ENCODE assay signal across 21 cellular contexts in genomic region chr4:139642364-139642763, GRCh38. TPM values are rescaled to one million over a fixed set of nuclear protein-coding genes. Genes with fewer than 3 reads are reported as not detected.
DNase-seq lines count a peak whose midpoint lies in the region; ATAC-seq and TF ChIP-seq lines count a peak whose summit lies in the region.
"Had no signal": no experiment of that assay in that cellular context is flagged by ENCODE, and none has a peak within 500 bp of the region (broad histone marks: within the 10 kb centered on the region; RNA-seq: fewer than 3 reads in every experiment).

No MANE protein-coding gene starts in this region.

- no peak overlapping the region for H2AK5ac ChIP-seq in mesenchymal stem cell (ENCODE audit: low read length, severe bottlenecking)

- H3K27me3 Mint-ChIP-seq in Calu3 (ENCODE audit: unreplicated experiment): no peaks in the 10 kb centered on the region
- peaks cover 2% of the 10 kb centered on the region for H3K27me3 Mint-ChIP-seq in neural progenitor cell (ENCODE audit: insufficient read depth, low read depth)
- H3K27me3 Mint-ChIP-seq: progenitor cell of endocrine pancreas had no signal

- H3K4me3 ChIP-seq in mesenchymal stem cell (ENCODE audit: insufficient read depth in 1 of 2, low read depth in 1 of 2, low read length in 2 of 2): no peak overlapping the region
- H3K4me3 ChIP-seq in neural progenitor cell: no peak overlapping the region
- H3K4me3 ChIP-seq: ascending aorta, GM12878, MG63 had no signal

- H2BK15ac ChIP-seq in mesenchymal stem cell (ENCODE audit: low read depth, poor library complexity, severe bottlenecking): no peak overlapping the region

- peak overlapping the region; percentile 94 for H3K27ac ChIP-seq in epithelial cell of prostate
- H3K27ac ChIP-seq in mesenchymal stem cell (ENCODE audit: low read length, poor library complexity, severe bottlenecking): peak overlapping the region; percentile 82
- no peak overlapping the region for H3K27ac ChIP-seq in neural progenitor cell
- H3K27ac ChIP-seq: ascending aorta had no signal

- ATAC-seq in HG02678 (IDR thresholded peaks at IDR 0.05; ENCODE audit: unreplicated experiment): no peak
- ATAC-seq: GM12878 had no signal

- H3K36me3 ChIP-seq in mesenchymal stem cell (ENCODE audit: control insufficient read depth in 1 of 2, insufficient read depth in 2 of 2, low read depth in 1 of 2, low read length in 2 of 2) (no peaks in the 10 kb centered on the region), neural progenitor cell (no peaks in the 10 kb centered on the region)
- H3K36me3 ChIP-seq: ascending aorta, BE2C, MG63 had no signal

- no peak overlapping the region for H3K18ac ChIP-seq in mesenchymal stem cell (ENCODE audit: low read depth in 1 of 2, low read length in 2 of 2)

- H3K4me1 Mint-ChIP-seq in Calu3 (ENCODE audit: low read depth, unreplicated experiment) (peaks cover 59% of the 10 kb centered on the region), neural progenitor cell (no peaks in the 10 kb centered on the region)

- H3K27me3 ChIP-seq in mesenchymal stem cell (ENCODE audit: control insufficient read depth in 1 of 2, insufficient read depth in 1 of 2, low read length in 2 of 2): peaks cover 0 to 2% of the 10 kb centered on the region in 2 experiments
- no peaks in the 10 kb centered on the region for H3K27me3 ChIP-seq in neural progenitor cell
- H3K27me3 ChIP-seq: ascending aorta, BE2C, MG63 had no signal

- H3K79me1 ChIP-seq in mesenchymal stem cell (replicated peaks; ENCODE audit: low read length, poor library complexity, severe bottlenecking): no peaks in the 10 kb centered on the region

- H3K9ac ChIP-seq in mesenchymal stem cell (ENCODE audit: low read length) (no peak overlapping the region), neural progenitor cell (no peak overlapping the region)

- TF ChIP-seq CTCF in Calu3 (IDR thresholded peaks at IDR 0.05; ENCODE audit: unreplicated experiment): no peak
- TF ChIP-seq CTCF in neural progenitor cell (IDR thresholded peaks at IDR 0.05): no peak

- H2AFZ ChIP-seq in mesenchymal stem cell (ENCODE audit: low read depth, low read length) (no peak overlapping the region), neural progenitor cell (replicated peaks) (no peak overlapping the region)

- H3K4me2 ChIP-seq in mesenchymal stem cell (ENCODE audit: low read length, poor library complexity, severe bottlenecking) (no peak overlapping the region), neural progenitor cell (no peak overlapping the region)

- no peak overlapping the region for H2BK120ac ChIP-seq in mesenchymal stem cell (ENCODE audit: low read depth, low read length)

- CTCF ChIA-PET in Calu3 (lab: Charles Lee): no interaction called here

- no peaks in the 10 kb centered on the region for H4K20me1 ChIP-seq in neural progenitor cell (ENCODE audit: low read depth)

- H3K79me2 ChIP-seq in neural progenitor cell (ENCODE audit: low read depth): no peaks in the 10 kb centered on the region

- H3F3A ChIP-seq in neural progenitor cell (ENCODE audit: low read depth): no peaks in the 10 kb centered on the region

- H3K23ac ChIP-seq in mesenchymal stem cell (ENCODE audit: low read length in 2 of 2): no peak overlapping the region

- H2BK5ac ChIP-seq in mesenchymal stem cell (ENCODE audit: low read depth, low read length, poor library complexity, severe bottlenecking): peak overlapping the region; percentile 83

- H3K27ac Mint-ChIP-seq in Calu3 (ENCODE audit: unreplicated experiment) (peak overlapping the region; percentile 87), neural progenitor cell (no peak overlapping the region)
- H3K27ac Mint-ChIP-seq: activated CD4-positive, alpha-beta memory T cell treated with anti-CD3 and anti-CD28 coated beads for 36 hours; activated naive CD4-positive, alpha-beta T cell treated with anti-CD3 and anti-CD28 coated beads for 36 hours; natural killer cell treated with Interleukin-12 subunit alpha and Interleukin-12 subunit beta and Interleukin-15 and Interleukin-18, amount 100 ng/mL, for 72 hours; progenitor cell of endocrine pancreas had no signal

- no peak overlapping the region for H2BK12ac ChIP-seq in mesenchymal stem cell (ENCODE audit: low read length in 2 of 2)

- WGBS in mesenchymal stem cell: 75% methylated on average over 2 of the region's 2 CpGs

- H3K36me3 Mint-ChIP-seq in Calu3 (ENCODE audit: insufficient read depth, unreplicated experiment) (peaks cover 13% of the 10 kb centered on the region), neural progenitor cell (peaks cover 4% of the 10 kb centered on the region)
- H3K36me3 Mint-ChIP-seq: activated CD4-positive, alpha-beta memory T cell treated with anti-CD3 and anti-CD28 coated beads for 36 hours had no signal

- H4K8ac ChIP-seq in mesenchymal stem cell (ENCODE audit: low read length): no peak overlapping the region

- H4K91ac ChIP-seq in mesenchymal stem cell (ENCODE audit: low read length): no peak overlapping the region

- H3K4me1 ChIP-seq in mesenchymal stem cell (ENCODE audit: control insufficient read depth, insufficient read depth, low read depth, low read length): peaks cover 10% of the 10 kb centered on the region
- no peaks in the 10 kb centered on the region for H3K4me1 ChIP-seq in neural progenitor cell
- H3K4me1 ChIP-seq: ascending aorta, BE2C had no signal

- H3K9me3 ChIP-seq in mesenchymal stem cell (ENCODE audit: control insufficient read depth, low read length): peaks cover 21% of the 10 kb centered on the region
- H3K9me3 ChIP-seq in neural progenitor cell (ENCODE audit: low read depth): no peaks in the 10 kb centered on the region

- no peak overlapping the region for H3K4ac ChIP-seq in mesenchymal stem cell (ENCODE audit: low read depth in 1 of 2, low read length in 2 of 2)

- intact Hi-C loops in Calu3 (cut with micrococcal nuclease; ENCODE audit: unreplicated experiment): no loop called here

- DNase-seq in Calu3 (no peak), NCI-H226 (peak; percentile 65), epithelial cell of prostate (ENCODE audit: low read depth, low spot score) (no peak), mesenchymal stem cell (peak; percentile 72), neural progenitor cell (ENCODE audit: low spot score) (no peak), T-helper 1 cell (no peak)
- DNase-seq in activated naive CD4-positive, alpha-beta T cell (lab: John Stamatoyannopoulos, UW): no peak
- DNase-seq: activated CD4-positive, alpha-beta memory T cell treated with anti-CD3 and anti-CD28 coated beads for 36 hours; activated naive CD4-positive, alpha-beta T cell treated with anti-CD3 and anti-CD28 coated beads for 36 hours; activated T-cell treated with anti-CD3 and anti-CD28 coated beads, Interleukin-2, amount 50 U/mL, for 1 hour; BE2C; cortex of kidney; MG63; NCI-H187; RPMI8226; stimulated activated CD4-positive, alpha-beta T cell treated with anti-CD3 and anti-CD28 coated beads, Interleukin-12 subunit alpha, Interleukin-12 subunit beta, amount 100 ng/mL, for 4 hours had no signal

- H3K14ac ChIP-seq in mesenchymal stem cell (ENCODE audit: low read length in 2 of 2): no peak overlapping the region

- H3K4me3 Mint-ChIP-seq in Calu3 (ENCODE audit: low read depth, unreplicated experiment) (no peak overlapping the region), neural progenitor cell (no peak overlapping the region)
- H3K4me3 Mint-ChIP-seq: activated CD4-positive, alpha-beta memory T cell treated with anti-CD3 and anti-CD28 coated beads for 36 hours; activated naive CD4-positive, alpha-beta T cell treated with anti-CD3 and anti-CD28 coated beads for 36 hours; natural killer cell treated with Interleukin-12 subunit alpha and Interleukin-12 subunit beta and Interleukin-15 and Interleukin-18, amount 100 ng/mL, for 72 hours had no signal

- H3K9me3 Mint-ChIP-seq in Calu3 (ENCODE audit: low read depth, unreplicated experiment) (no peaks in the 10 kb centered on the region), neural progenitor cell (peaks cover 13% of the 10 kb centered on the region)

- no TSS peak for BruUV-seq in Calu3 (replicated peaks; lab: Mats Ljungman, UMichigan)

RNA-seq across cellular contexts. Expression of gene MGST2, which starts 23.3 kb away (rescaled TPM):
- 31.9 and 33.7 TPM in 2 replicates for total RNA-seq in Calu3 (2022)
- polyA plus RNA-seq in mesenchymal stem cell (2013, experiment 1 of 2): 48.1 TPM
- polyA plus RNA-seq in mesenchymal stem cell (2013, experiment 2 of 2): 51.9 TPM
- 4.4 and 7.1 TPM in 2 replicates for total RNA-seq in neural progenitor cell (ENCODE audit: low replicate concordance)

Comparison
In these comparisons a context has a peak if more than half of its experiments do, and no peak if none do; other contexts are left out.
1. DNase-seq: peak in NCI-H226 (single experiment) and mesenchymal stem cell (single experiment); none in Calu3 (single experiment), epithelial cell of prostate (single experiment), activated naive CD4-positive, alpha-beta T cell (0 of 4), neural progenitor cell (single experiment) and T-helper 1 cell (0 of 5).